Comparison of ENCODE assay signal across 1 cellular context in genomic region chr6:87791029-87791428, GRCh38.
TF ChIP-seq lines count a peak whose summit lies in the region.

No MANE protein-coding gene starts in this region.

TF ChIP-seq in K562, 482 proteins besides CTCF, POLR2A, EP300 and RAD21:
- TF ChIP-seq, protein P1, sequence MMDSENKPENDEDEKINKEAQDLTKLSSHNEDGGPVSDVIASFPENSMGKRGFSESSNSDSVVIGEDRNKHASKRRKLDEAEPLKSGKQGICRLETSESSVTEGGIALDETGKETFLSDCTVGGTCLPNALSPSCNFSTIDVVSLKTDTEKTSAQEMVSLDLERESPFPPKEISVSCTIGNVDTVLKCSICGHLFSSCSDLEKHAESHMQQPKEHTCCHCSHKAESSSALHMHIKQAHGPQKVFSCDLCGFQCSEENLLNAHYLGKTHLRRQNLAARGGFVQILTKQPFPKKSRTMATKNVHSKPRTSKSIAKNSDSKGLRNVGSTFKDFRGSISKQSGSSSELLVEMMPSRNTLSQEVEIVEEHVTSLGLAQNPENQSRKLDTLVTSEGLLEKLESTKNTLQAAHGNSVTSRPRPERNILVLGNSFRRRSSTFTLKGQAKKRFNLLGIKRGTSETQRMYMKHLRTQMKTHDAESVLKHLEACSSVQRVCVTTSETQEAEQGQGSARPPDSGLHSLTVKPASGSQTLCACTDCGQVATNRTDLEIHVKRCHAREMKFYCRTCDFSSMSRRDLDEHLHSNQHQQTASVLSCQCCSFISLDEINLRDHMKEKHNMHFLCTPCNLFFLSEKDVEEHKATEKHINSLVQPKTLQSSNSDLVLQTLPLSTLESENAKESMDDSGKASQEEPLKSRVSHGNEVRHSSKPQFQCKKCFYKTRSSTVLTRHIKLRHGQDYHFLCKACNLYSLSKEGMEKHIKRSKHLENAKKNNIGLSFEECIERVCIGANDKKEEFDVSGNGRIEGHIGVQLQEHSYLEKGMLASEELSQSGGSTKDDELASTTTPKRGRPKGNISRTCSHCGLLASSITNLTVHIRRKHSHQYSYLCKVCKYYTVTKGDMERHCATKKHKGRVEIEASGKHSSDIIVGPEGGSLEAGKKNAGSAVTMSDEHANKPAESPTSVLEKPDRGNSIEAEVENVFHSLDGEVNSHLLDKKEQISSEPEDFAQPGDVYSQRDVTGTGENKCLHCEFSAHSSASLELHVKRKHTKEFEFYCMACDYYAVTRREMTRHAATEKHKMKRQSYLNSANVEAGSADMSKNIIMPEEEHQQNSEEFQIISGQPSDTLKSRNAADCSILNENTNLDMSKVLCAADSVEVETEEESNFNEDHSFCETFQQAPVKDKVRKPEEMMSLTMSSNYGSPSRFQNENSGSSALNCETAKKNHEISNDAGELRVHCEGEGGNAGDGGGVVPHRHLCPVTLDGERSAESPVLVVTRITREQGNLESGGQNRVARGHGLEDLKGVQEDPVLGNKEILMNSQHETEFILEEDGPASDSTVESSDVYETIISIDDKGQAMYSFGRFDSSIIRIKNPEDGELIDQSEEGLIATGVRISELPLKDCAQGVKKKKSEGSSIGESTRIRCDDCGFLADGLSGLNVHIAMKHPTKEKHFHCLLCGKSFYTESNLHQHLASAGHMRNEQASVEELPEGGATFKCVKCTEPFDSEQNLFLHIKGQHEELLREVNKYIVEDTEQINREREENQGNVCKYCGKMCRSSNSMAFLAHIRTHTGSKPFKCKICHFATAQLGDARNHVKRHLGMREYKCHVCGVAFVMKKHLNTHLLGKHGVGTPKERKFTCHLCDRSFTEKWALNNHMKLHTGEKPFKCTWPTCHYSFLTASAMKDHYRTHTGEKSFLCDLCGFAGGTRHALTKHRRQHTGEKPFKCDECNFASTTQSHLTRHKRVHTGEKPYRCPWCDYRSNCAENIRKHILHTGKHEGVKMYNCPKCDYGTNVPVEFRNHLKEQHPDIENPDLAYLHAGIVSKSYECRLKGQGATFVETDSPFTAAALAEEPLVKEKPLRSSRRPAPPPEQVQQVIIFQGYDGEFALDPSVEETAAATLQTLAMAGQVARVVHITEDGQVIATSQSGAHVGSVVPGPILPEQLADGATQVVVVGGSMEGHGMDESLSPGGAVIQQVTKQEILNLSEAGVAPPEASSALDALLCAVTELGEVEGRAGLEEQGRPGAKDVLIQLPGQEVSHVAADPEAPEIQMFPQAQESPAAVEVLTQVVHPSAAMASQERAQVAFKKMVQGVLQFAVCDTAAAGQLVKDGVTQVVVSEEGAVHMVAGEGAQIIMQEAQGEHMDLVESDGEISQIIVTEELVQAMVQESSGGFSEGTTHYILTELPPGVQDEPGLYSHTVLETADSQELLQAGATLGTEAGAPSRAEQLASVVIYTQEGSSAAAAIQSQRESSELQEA (IDR thresholded peaks at IDR 0.05; ENCODE audit: low read depth): no peak
- TF ChIP-seq ZBTB1 (CRISPR knock-in tag; IDR thresholded peaks at IDR 0.05; ENCODE audit: borderline replicate concordance, low read depth) (no peak), TGIF2 (CRISPR knock-in tag; IDR thresholded peaks at IDR 0.05) (no peak), FOXJ3 (CRISPR knock-in tag; IDR thresholded peaks at IDR 0.05) (no peak), CXXC5 (CRISPR knock-in tag; IDR thresholded peaks at IDR 0.05) (no peak)
TF ChIP-seq in K562: peak in this region for 0.
